Comparison of ENCODE assay signal across 1 cellular context in the genomic region with DNA sequence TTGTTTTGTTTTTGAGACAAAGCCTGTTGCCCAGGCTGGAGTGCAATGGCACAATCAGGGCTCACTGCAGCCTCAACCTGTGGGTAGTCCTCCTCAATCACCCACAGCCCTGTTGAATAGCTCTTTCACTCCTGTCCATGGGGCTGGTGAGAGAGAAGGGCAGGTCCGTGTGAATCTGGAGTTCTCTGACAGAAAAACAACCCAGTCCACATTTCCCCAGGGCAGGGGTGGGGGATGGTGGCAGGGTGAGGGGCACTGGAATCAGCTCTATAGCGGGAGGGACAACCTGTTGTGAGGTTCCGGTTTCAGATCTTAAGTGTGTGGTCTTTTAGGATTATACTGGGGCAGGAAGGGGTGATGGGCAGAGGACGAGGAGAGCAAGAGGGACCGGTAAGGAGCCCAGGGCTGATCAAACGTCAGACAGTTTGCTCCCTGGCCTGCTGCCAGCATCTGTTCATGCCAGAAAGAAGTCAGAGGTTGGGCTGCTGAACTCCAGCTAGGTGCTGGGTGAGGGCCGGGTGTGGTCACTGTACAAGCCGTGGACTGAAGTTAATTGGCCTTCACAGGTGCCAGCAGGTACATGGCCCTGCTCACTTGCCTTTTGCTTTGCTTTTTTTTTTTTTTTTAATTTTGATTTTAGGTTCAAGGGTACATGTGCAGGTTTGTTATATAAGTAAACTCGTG.
TF ChIP-seq lines count a peak whose summit lies in the region.

No MANE protein-coding gene starts in this region.

TF ChIP-seq in K562, 482 proteins besides CTCF, POLR2A, EP300 and RAD21 (continued from another document):
- TF ChIP-seq, protein P1, sequence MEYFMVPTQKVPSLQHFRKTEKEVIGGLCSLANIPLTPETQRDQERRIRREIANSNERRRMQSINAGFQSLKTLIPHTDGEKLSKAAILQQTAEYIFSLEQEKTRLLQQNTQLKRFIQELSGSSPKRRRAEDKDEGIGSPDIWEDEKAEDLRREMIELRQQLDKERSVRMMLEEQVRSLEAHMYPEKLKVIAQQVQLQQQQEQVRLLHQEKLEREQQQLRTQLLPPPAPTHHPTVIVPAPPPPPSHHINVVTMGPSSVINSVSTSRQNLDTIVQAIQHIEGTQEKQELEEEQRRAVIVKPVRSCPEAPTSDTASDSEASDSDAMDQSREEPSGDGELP (CRISPR knock-in tag; IDR thresholded peaks at IDR 0.05; ENCODE audit: borderline replicate concordance): peak; percentile 45
- TF ChIP-seq ATF1 (CRISPR knock-in tag; IDR thresholded peaks at IDR 0.05) (no peak), ATF1 (tag; IDR thresholded peaks at IDR 0.05) (peak; percentile 10; the same call in 1 of the 2 replicates), FUS (optimal IDR thresholded peaks at IDR 0.05; ENCODE audit: low read depth, low read length) (no peak), NFIC (IDR thresholded peaks at IDR 0.05) (peak; percentile 98), FOXA3 (CRISPR knock-in tag; conservative IDR thresholded peaks at IDR 0.05 in 1 of 2, IDR thresholded peaks at IDR 0.05 in 1 of 2) (peak in 1 of 2 experiments; percentile 39; a peak in 1 of 4 replicates), ZBED1 (IDR thresholded peaks at IDR 0.05) (no peak)
- TF ChIP-seq, protein P2, sequence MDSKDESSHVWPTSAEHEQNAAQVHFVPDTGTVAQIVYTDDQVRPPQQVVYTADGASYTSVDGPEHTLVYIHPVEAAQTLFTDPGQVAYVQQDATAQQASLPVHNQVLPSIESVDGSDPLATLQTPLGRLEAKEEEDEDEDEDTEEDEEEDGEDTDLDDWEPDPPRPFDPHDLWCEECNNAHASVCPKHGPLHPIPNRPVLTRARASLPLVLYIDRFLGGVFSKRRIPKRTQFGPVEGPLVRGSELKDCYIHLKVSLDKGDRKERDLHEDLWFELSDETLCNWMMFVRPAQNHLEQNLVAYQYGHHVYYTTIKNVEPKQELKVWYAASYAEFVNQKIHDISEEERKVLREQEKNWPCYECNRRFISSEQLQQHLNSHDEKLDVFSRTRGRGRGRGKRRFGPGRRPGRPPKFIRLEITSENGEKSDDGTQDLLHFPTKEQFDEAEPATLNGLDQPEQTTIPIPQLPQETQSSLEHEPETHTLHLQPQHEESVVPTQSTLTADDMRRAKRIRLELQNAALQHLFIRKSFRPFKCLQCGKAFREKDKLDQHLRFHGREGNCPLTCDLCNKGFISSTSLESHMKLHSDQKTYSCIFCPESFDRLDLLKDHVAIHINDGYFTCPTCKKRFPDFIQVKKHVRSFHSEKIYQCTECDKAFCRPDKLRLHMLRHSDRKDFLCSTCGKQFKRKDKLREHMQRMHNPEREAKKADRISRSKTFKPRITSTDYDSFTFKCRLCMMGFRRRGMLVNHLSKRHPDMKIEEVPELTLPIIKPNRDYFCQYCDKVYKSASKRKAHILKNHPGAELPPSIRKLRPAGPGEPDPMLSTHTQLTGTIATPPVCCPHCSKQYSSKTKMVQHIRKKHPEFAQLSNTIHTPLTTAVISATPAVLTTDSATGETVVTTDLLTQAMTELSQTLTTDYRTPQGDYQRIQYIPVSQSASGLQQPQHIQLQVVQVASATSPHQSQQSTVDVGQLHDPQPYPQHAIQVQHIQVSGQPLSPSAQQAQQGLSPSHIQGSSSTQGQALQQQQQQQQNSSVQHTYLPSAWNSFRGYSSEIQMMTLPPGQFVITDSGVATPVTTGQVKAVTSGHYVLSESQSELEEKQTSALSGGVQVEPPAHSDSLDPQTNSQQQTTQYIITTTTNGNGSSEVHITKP (IDR thresholded peaks at IDR 0.05; ENCODE audit: partially characterized antibody): peak; percentile 25
- TF ChIP-seq, protein P3, sequence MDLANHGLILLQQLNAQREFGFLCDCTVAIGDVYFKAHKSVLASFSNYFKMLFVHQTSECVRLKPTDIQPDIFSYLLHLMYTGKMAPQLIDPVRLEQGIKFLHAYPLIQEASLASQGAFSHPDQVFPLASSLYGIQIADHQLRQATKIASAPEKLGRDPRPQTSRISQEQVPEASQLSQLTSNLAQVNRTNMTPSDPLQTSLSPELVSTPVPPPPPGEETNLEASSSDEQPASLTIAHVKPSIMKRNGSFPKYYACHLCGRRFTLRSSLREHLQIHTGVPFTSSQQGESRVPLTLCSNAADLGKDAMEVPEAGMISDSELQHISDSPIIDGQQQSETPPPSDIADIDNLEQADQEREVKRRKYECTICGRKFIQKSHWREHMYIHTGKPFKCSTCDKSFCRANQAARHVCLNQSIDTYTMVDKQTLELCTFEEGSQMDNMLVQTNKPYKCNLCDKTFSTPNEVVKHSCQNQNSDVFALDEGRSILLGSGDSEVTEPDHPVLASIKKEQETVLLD (IDR thresholded peaks at IDR 0.05): 0 out of 2 replicates have a peak, but pooled peaks have one; percentile 43
